In genomic region chr5:119356384-119357188, GRCh38 we compare ENCODE assay signal across 8 cellular contexts. TPM values are rescaled to one million over a fixed set of nuclear protein-coding genes. Genes with fewer than 3 reads are reported as not detected.
DNase-seq lines count a peak whose midpoint lies in the region; ATAC-seq lines count a peak whose summit lies in the region.

No MANE protein-coding gene starts in this region.

- H3K4me3 ChIP-seq in effector memory CD4-positive, alpha-beta T cell (ENCODE audit: insufficient read depth, low read depth, low read length, poor library complexity, severe bottlenecking): peak overlapping the region; percentile 66
- peak overlapping the region; percentile 53 for H3K4me3 ChIP-seq in naive thymus-derived CD4-positive, alpha-beta T cell (ENCODE audit: low read length)

- no peaks in the 10 kb centered on the region for H3K27me3 ChIP-seq in effector memory CD4-positive, alpha-beta T cell (replicated peaks; ENCODE audit: control insufficient read depth, insufficient read depth, low read length, poor library complexity, severe bottlenecking)
- no peaks in the 10 kb centered on the region for H3K27me3 ChIP-seq in naive thymus-derived CD4-positive, alpha-beta T cell (ENCODE audit: control insufficient read depth in 2 of 2, insufficient read depth in 2 of 2, low read length in 2 of 2)

- H3K27ac Mint-ChIP-seq in naive thymus-derived CD4-positive, alpha-beta T cell: peak overlapping the region; percentile 86 to 97 (median 91)

- H3K4me1 Mint-ChIP-seq in naive thymus-derived CD4-positive, alpha-beta T cell: peaks cover 70 to 100% (median 97%) of the 10 kb centered on the region in 7 donors

- intact Hi-C loops in naive thymus-derived CD4-positive, alpha-beta T cell (cut with micrococcal nuclease): loop anchor here (1.0 to 5.0 kb wide), 6 partner anchors 7 to 284 kb away; partner anchors contain the start of gene DMXL1 (in 1 of the 2)

- no peaks in the 10 kb centered on the region for H3K9me3 Mint-ChIP-seq in naive thymus-derived CD4-positive, alpha-beta T cell

- peaks cover 0 to 19% (median 10%) of the 10 kb centered on the region in 5 donors for H3K36me3 Mint-ChIP-seq in naive thymus-derived CD4-positive, alpha-beta T cell

- CTCF ChIA-PET in naive thymus-derived CD4-positive, alpha-beta T cell (lab: Charles Lee): interaction anchor here (1.7 to 3.0 kb wide), 2 partner anchors 22 to 55 kb away, joined by 4 to 12 read pairs; no protein-coding TSS in a partner anchor

- peak overlapping the region; percentile 81 to 98 (median 90) for H3K4me3 Mint-ChIP-seq in naive thymus-derived CD4-positive, alpha-beta T cell

- H3K27me3 Mint-ChIP-seq in naive thymus-derived CD4-positive, alpha-beta T cell: no peaks in the 10 kb centered on the region

- no peaks in the 10 kb centered on the region for H3K36me3 ChIP-seq in effector memory CD4-positive, alpha-beta T cell (ENCODE audit: control insufficient read depth, insufficient read depth, low read length)
- H3K36me3 ChIP-seq in naive thymus-derived CD4-positive, alpha-beta T cell (ENCODE audit: control insufficient read depth in 2 of 3, insufficient read depth in 3 of 3, low read length in 3 of 3): peaks cover 0 to 5% (median 0%) of the 10 kb centered on the region in 3 experiments

- peak overlapping the region; percentile 76 for H3K27ac ChIP-seq in effector memory CD4-positive, alpha-beta T cell (ENCODE audit: insufficient read depth, low read length, poor library complexity, severe bottlenecking)
- H3K27ac ChIP-seq in naive thymus-derived CD4-positive, alpha-beta T cell (ENCODE audit: low read depth, low read length): peak overlapping the region; percentile 55

- H3K9me3 ChIP-seq in effector memory CD4-positive, alpha-beta T cell (ENCODE audit: control insufficient read depth, low read length): no peaks in the 10 kb centered on the region
- H3K9me3 ChIP-seq in naive thymus-derived CD4-positive, alpha-beta T cell (ENCODE audit: control insufficient read depth in 2 of 3, low read length in 3 of 3): no peaks in the 10 kb centered on the region

- peaks cover 71% of the 10 kb centered on the region for H3K4me1 ChIP-seq in effector memory CD4-positive, alpha-beta T cell (ENCODE audit: control insufficient read depth, insufficient read depth, low read length, poor library complexity, severe bottlenecking)
- peaks cover 81 to 94% of the 10 kb centered on the region in 2 donors for H3K4me1 ChIP-seq in naive thymus-derived CD4-positive, alpha-beta T cell (ENCODE audit: control insufficient read depth in 2 of 2, insufficient read depth in 2 of 2, low read length in 2 of 2)

- DNase-seq in NOMO-1 (lab: John Stamatoyannopoulos, UW; ENCODE audit: unreplicated experiment in 2 of 2): peak; percentile 45 to 84
- no peak for DNase-seq in effector memory CD4-positive, alpha-beta T cell
- no peak for DNase-seq in naive thymus-derived CD4-positive, alpha-beta T cell
- DNase-seq in NCI-H524 treated with DMSO at 0.1 percent for 48 hours (lab: John Stamatoyannopoulos, UW): no peak
- no peak for DNase-seq in NCI-H2171 treated with DMSO at 0.1 percent for 48 hours (lab: John Stamatoyannopoulos, UW)

- ATAC-seq in GM18868 (IDR thresholded peaks at IDR 0.05; ENCODE audit: unreplicated experiment): peak; percentile 10
- ATAC-seq in naive thymus-derived CD4-positive, alpha-beta T cell: no peak
- ATAC-seq in GM19328 (IDR thresholded peaks at IDR 0.05; ENCODE audit: unreplicated experiment): no peak
- ATAC-seq in HG03378 (IDR thresholded peaks at IDR 0.05; ENCODE audit: unreplicated experiment): no peak

- POLR2A ChIA-PET in naive thymus-derived CD4-positive, alpha-beta T cell (lab: Charles Lee): interaction anchor here (0.6 to 3.8 kb wide), 18 partner anchors 9 to 85 kb away, joined by 3 to 41 read pairs (median 4); no protein-coding TSS in a partner anchor

RNA-seq across cellular contexts. Expression of gene TNFAIP8, which starts 0.8 kb away (rescaled TPM):
- 100 to 1,000 TPM; 102 to 162 (median 130) TPM for total RNA-seq in naive thymus-derived CD4-positive, alpha-beta T cell
- 100 to 1,000 TPM; 261 to 285 TPM for polyA plus RNA-seq in naive thymus-derived CD4-positive, alpha-beta T cell

Comparison
In these comparisons a context has a peak if more than half of its experiments do, and no peak if none do; other contexts are left out.
1. DNase-seq: peak in NOMO-1 (2 of 2); none in effector memory CD4-positive, alpha-beta T cell (0 of 3), naive thymus-derived CD4-positive, alpha-beta T cell (0 of 9), NCI-H524 treated with DMSO at 0.1 percent for 48 hours (single experiment) and NCI-H2171 treated with DMSO at 0.1 percent for 48 hours (single experiment).